ENCODE assay signal across 6 cellular contexts in genomic region chr4:118558188-118558587, GRCh38.
A peak's percentile ranks its signal among the peaks of the same experiment; 100 is the strongest.
DNase-seq lines count a peak whose midpoint lies in the region; ATAC-seq, FAIRE-seq and TF ChIP-seq lines count a peak whose summit lies in the region.
"Not testable (repeated sequence)": the region's sequence is repeated elsewhere in the genome, so short reads cannot be mapped to it uniquely, and the experiment has no call there.

No MANE protein-coding gene starts in this region.

- H3K79me2 ChIP-seq in GM23338 (replicated peaks; ENCODE audit: insufficient read depth); astrocyte (ENCODE audit: insufficient read depth, low read length); keratinocyte (ENCODE audit: control insufficient read depth, insufficient read depth, low read length); mesendoderm (ENCODE audit: control insufficient read depth, insufficient read depth, low read length): not testable (repeated sequence)

- no CpG with 5 or more reads among the region's 7 CpGs for WGBS in mesendoderm (ENCODE audit: extremely low coverage, insufficient coverage, low lambda C conversion rate)

- H3K4me2 ChIP-seq in GM23338; astrocyte (ENCODE audit: low read length); keratinocyte (ENCODE audit: control insufficient read depth, extremely low read depth, insufficient read depth, low read depth, low read length); mesendoderm (ENCODE audit: low read length): not testable (repeated sequence)

- H2BK15ac ChIP-seq in mesendoderm (replicated peaks; ENCODE audit: low read depth): not testable (repeated sequence)

- H3K4me3 Mint-ChIP-seq in GM23338; astrocyte (ENCODE audit: unreplicated experiment): not testable (repeated sequence)

- TF ChIP-seq POLR2A in NB4 (IDR thresholded peaks at IDR 0.05; ENCODE audit: extremely low read depth, insufficient read length): not testable (repeated sequence)

- not testable (repeated sequence) for TF ChIP-seq CTCF in BJ (IDR thresholded peaks at IDR 0.05; ENCODE audit: insufficient read depth, low read depth, low read length); GM23338 (conservative IDR thresholded peaks at IDR 0.05; ENCODE audit: low read depth in 2 of 2); NB4 (IDR thresholded peaks at IDR 0.05; ENCODE audit: low read depth, low read length); astrocyte (IDR thresholded peaks at IDR 0.05; ENCODE audit: insufficient read depth, low read depth, low read length); keratinocyte (optimal IDR thresholded peaks at IDR 0.05 in 1 of 3, IDR thresholded peaks at IDR 0.05 in 1 of 3, conservative IDR thresholded peaks at IDR 0.05 in 1 of 3; ENCODE audit: extremely low read depth in 1 of 3, insufficient read depth in 2 of 3, low read length in 3 of 3)

- not testable (repeated sequence) for H3K4me3 ChIP-seq in BJ (ENCODE audit: low read depth, low read length); GM23338; NB4 (ENCODE audit: low read depth, low read length); astrocyte (ENCODE audit: insufficient read depth, low read depth, low read length); keratinocyte (ENCODE audit: control insufficient read depth in 2 of 3, extremely low read depth in 1 of 3, insufficient read depth in 2 of 3, low read depth in 1 of 3, low read length in 3 of 3); mesendoderm (ENCODE audit: low read length)

- H3K9me3 Mint-ChIP-seq in GM23338; astrocyte (ENCODE audit: unreplicated experiment): not testable (repeated sequence)

- CTCF ChIA-PET in BJ (lab: Yijun Ruan, JAX): not testable (repeated sequence)

- H4K8ac ChIP-seq in mesendoderm (ENCODE audit: low read depth, low read length): not testable (repeated sequence)

- not testable (repeated sequence) for H3K4ac ChIP-seq in mesendoderm (ENCODE audit: low read depth, low read length)

- H2AFZ ChIP-seq in GM23338; astrocyte (ENCODE audit: low read depth, low read length); keratinocyte (ENCODE audit: control insufficient read depth, low read length): not testable (repeated sequence)

- H2BK120ac ChIP-seq in mesendoderm (ENCODE audit: low read depth, low read length): not testable (repeated sequence)

- not testable (repeated sequence) for H3K56ac ChIP-seq in mesendoderm (ENCODE audit: low read length)

- H3K36me3 Mint-ChIP-seq in GM23338 (ENCODE audit: low read depth); astrocyte (ENCODE audit: low read depth, unreplicated experiment): not testable (repeated sequence)

- POLR2A ChIA-PET in BJ (lab: Charles Lee): not testable (repeated sequence)

- not testable (repeated sequence) for H3K79me1 ChIP-seq in mesendoderm (ENCODE audit: low read length)

- ATAC-seq in GM23338: not testable (repeated sequence)

- not testable (repeated sequence) for H3K18ac ChIP-seq in mesendoderm (ENCODE audit: low read length)

- not testable (repeated sequence) for H4K5ac ChIP-seq in mesendoderm (ENCODE audit: low read length)

- H3K9me1 ChIP-seq in keratinocyte (ENCODE audit: control insufficient read depth, extremely low read depth, insufficient read depth, low read length): not testable (repeated sequence)

- H3K36me3 ChIP-seq in BJ (ENCODE audit: control insufficient read depth, insufficient read depth, low read length); GM23338 (ENCODE audit: insufficient read depth); astrocyte (ENCODE audit: insufficient read depth, low read length); keratinocyte (ENCODE audit: control insufficient read depth in 2 of 2, extremely low read depth in 1 of 2, insufficient read depth in 2 of 2, low read length in 2 of 2); mesendoderm (ENCODE audit: control insufficient read depth, insufficient read depth, low read length): not testable (repeated sequence)

- H2AK5ac ChIP-seq in mesendoderm (ENCODE audit: low read length): not testable (repeated sequence)

- not testable (repeated sequence) for H3K9me3 ChIP-seq in astrocyte (ENCODE audit: insufficient read depth, low read depth, low read length); keratinocyte (ENCODE audit: control insufficient read depth, low read depth, low read length)

- FAIRE-seq in astrocyte (lab: Jason Lieb, UNC) (peak; percentile 32), keratinocyte (lab: Jason Lieb, UNC) (peak; percentile 70)

- H4K20me1 ChIP-seq in GM23338 (replicated peaks; ENCODE audit: insufficient read depth); astrocyte (ENCODE audit: insufficient read depth, low read length); keratinocyte (ENCODE audit: control insufficient read depth, extremely low read depth, insufficient read depth, low read length): not testable (repeated sequence)

- not testable (repeated sequence) for H3K9me2 ChIP-seq in GM23338 (ENCODE audit: insufficient read depth)

- not testable (repeated sequence) for H3K9ac ChIP-seq in astrocyte (ENCODE audit: low read length); keratinocyte (ENCODE audit: control insufficient read depth, extremely low read depth, insufficient read depth, low read length); mesendoderm (ENCODE audit: low read length)

- dilution Hi-C loops in keratinocyte (cut with MboI; ENCODE audit: extremely low pct_ligation_motif_present, low sequenced_read_pairs): not testable (repeated sequence)

- DNase-seq in BJ (ENCODE audit: low read depth) (peak; percentile 4), NB4 (ENCODE audit: low read depth) (peak; percentile 50), mesendoderm (peak; percentile 10)
- not testable (repeated sequence) for DNase-seq in GM23338 (ENCODE audit: low spot score); astrocyte (ENCODE audit: low read depth); keratinocyte (ENCODE audit: low read depth, low spot score)

- not testable (repeated sequence) for H3K27me3 Mint-ChIP-seq in GM23338 (ENCODE audit: insufficient read depth, low read depth, poor library complexity); astrocyte (ENCODE audit: low read depth, unreplicated experiment)

- not testable (repeated sequence) for H3K27ac ChIP-seq in GM23338 (ENCODE audit: low read depth); astrocyte (ENCODE audit: low read depth, low read length); keratinocyte (ENCODE audit: control insufficient read depth, insufficient read depth, low read length); mesendoderm (ENCODE audit: low read depth, low read length)

- not testable (repeated sequence) for H2BK5ac ChIP-seq in mesendoderm (ENCODE audit: low read length)

- H3F3A ChIP-seq in GM23338 (replicated peaks; ENCODE audit: low read depth): not testable (repeated sequence)

- H3K27ac Mint-ChIP-seq in GM23338; astrocyte (ENCODE audit: unreplicated experiment): not testable (repeated sequence)

- H3K4me1 Mint-ChIP-seq in GM23338; astrocyte (ENCODE audit: low read depth, unreplicated experiment): not testable (repeated sequence)

- H3K4me1 ChIP-seq in GM23338 (ENCODE audit: insufficient read depth); astrocyte (ENCODE audit: insufficient read depth, low read length); keratinocyte (ENCODE audit: control insufficient read depth, extremely low read depth, insufficient read depth, low read length); mesendoderm (ENCODE audit: control insufficient read depth, low read depth, low read length): not testable (repeated sequence)

- H3K23ac ChIP-seq in mesendoderm (ENCODE audit: low read length): not testable (repeated sequence)

- not testable (repeated sequence) for H3K27me3 ChIP-seq in BJ (ENCODE audit: control insufficient read depth, insufficient read depth, low read length); GM23338 (ENCODE audit: insufficient read depth); astrocyte (ENCODE audit: insufficient read depth, low read length); keratinocyte (ENCODE audit: control insufficient read depth, extremely low read depth, insufficient read depth, low read length); mesendoderm (ENCODE audit: insufficient read depth, low read length, poor library complexity)
